18 cellular contexts compared by ENCODE assay signal in genomic region chr9:136627703-136628102, GRCh38. TPM values are rescaled to one million over a fixed set of nuclear protein-coding genes. Genes with fewer than 3 reads are reported as not detected.
A peak's percentile ranks its signal among the peaks of the same experiment; 100 is the strongest.
DNase-seq lines count a peak whose midpoint lies in the region; ATAC-seq and TF ChIP-seq lines count a peak whose summit lies in the region.
"Had no signal": no experiment of that assay in that cellular context is flagged by ENCODE, and none has a peak within 500 bp of the region (broad histone marks: within the 10 kb centered on the region; RNA-seq: fewer than 3 reads in every experiment).

No MANE protein-coding gene starts in this region.

- peaks cover 5% of the 10 kb centered on the region for H3K4me1 Mint-ChIP-seq in activated naive CD8-positive, alpha-beta T cell treated with anti-CD3 and anti-CD28 coated beads, Interleukin-2, amount 10 ng/mL, durations not matched to agents 7 days and 5 days
- peaks cover 2% of the 10 kb centered on the region for H3K4me1 Mint-ChIP-seq in activated naive CD8-positive, alpha-beta T cell treated with anti-CD3 and anti-CD28 coated beads, Interleukin-2, amount 50 U/mL, for 24 hours
- H3K4me1 Mint-ChIP-seq in nephron (peaks cover 19% of the 10 kb centered on the region), type B pancreatic cell (ENCODE audit: unreplicated experiment) (peaks cover 11% of the 10 kb centered on the region)
- H3K4me1 Mint-ChIP-seq: CD8-positive, alpha-beta memory T cell had no signal

- H3K4me3 ChIP-seq in body of pancreas (no peak overlapping the region), prostate gland (no peak overlapping the region)
- H3K4me3 ChIP-seq: GM23338, PC-9 had no signal

- no peak overlapping the region for H3K4me3 Mint-ChIP-seq in activated naive CD8-positive, alpha-beta T cell treated with anti-CD3 and anti-CD28 coated beads, Interleukin-2, amount 10 ng/mL, durations not matched to agents 7 days and 5 days
- no peak overlapping the region for H3K4me3 Mint-ChIP-seq in activated naive CD8-positive, alpha-beta T cell treated with anti-CD3 and anti-CD28 coated beads, Interleukin-2, amount 50 U/mL, for 24 hours
- peak overlapping the region in 1 of 3 experiments; percentile 43 for H3K4me3 Mint-ChIP-seq in nephron
- H3K4me3 Mint-ChIP-seq in type B pancreatic cell, result peak overlapping the region; percentile 44
- H3K4me3 Mint-ChIP-seq: CD8-positive, alpha-beta memory T cell; GM23338 had no signal

- peak overlapping the region in 3 of 4 donors; percentile 63 to 80 (median 79) for H3K27ac ChIP-seq in body of pancreas
- H3K27ac ChIP-seq in prostate gland, result no peak overlapping the region
- H3K27ac ChIP-seq: 22Rv1, PC-9 had no signal

- H3K36me3 Mint-ChIP-seq in activated naive CD8-positive, alpha-beta T cell treated with anti-CD3 and anti-CD28 coated beads, Interleukin-2, amount 10 ng/mL, durations not matched to agents 7 days and 5 days, result no peaks in the 10 kb centered on the region
- no peaks in the 10 kb centered on the region for H3K36me3 Mint-ChIP-seq in activated naive CD8-positive, alpha-beta T cell treated with anti-CD3 and anti-CD28 coated beads, Interleukin-2, amount 50 U/mL, for 24 hours (ENCODE audit: low read depth)
- H3K36me3 Mint-ChIP-seq in nephron (ENCODE audit: low read depth), result no peaks in the 10 kb centered on the region
- H3K36me3 Mint-ChIP-seq in type B pancreatic cell, result no peaks in the 10 kb centered on the region
- H3K36me3 Mint-ChIP-seq: CD8-positive, alpha-beta memory T cell had no signal

- intact Hi-C loops in body of pancreas (cut with DNase I) (loop anchor here (2.0 to 5.0 kb wide), 2 partner anchors 85 to 137 kb away; no protein-coding TSS in a partner anchor), prostate gland (cut with DNase I) (no loop called here)

- H3K9me3 ChIP-seq in body of pancreas, result no peaks in the 10 kb centered on the region
- no peaks in the 10 kb centered on the region for H3K9me3 ChIP-seq in prostate gland

- no peaks in the 10 kb centered on the region for H3K9me3 Mint-ChIP-seq in activated naive CD8-positive, alpha-beta T cell treated with anti-CD3 and anti-CD28 coated beads, Interleukin-2, amount 10 ng/mL, durations not matched to agents 7 days and 5 days
- H3K9me3 Mint-ChIP-seq in activated naive CD8-positive, alpha-beta T cell treated with anti-CD3 and anti-CD28 coated beads, Interleukin-2, amount 50 U/mL, for 24 hours, result no peaks in the 10 kb centered on the region
- no peaks in the 10 kb centered on the region for H3K9me3 Mint-ChIP-seq in nephron
- no peaks in the 10 kb centered on the region for H3K9me3 Mint-ChIP-seq in type B pancreatic cell
- H3K9me3 Mint-ChIP-seq: CD8-positive, alpha-beta memory T cell; GM23338 had no signal

- no peak overlapping the region for H3K27ac Mint-ChIP-seq in activated naive CD8-positive, alpha-beta T cell treated with anti-CD3 and anti-CD28 coated beads, Interleukin-2, amount 10 ng/mL, durations not matched to agents 7 days and 5 days
- H3K27ac Mint-ChIP-seq in activated naive CD8-positive, alpha-beta T cell treated with anti-CD3 and anti-CD28 coated beads, Interleukin-2, amount 50 U/mL, for 24 hours, result no peak overlapping the region
- H3K27ac Mint-ChIP-seq in nephron, result peak overlapping the region in 2 of 3 experiments; percentile 72 to 74
- H3K27ac Mint-ChIP-seq in type B pancreatic cell, result no peak overlapping the region
- H3K27ac Mint-ChIP-seq: GM23338 had no signal

- TF ChIP-seq CTCF in body of pancreas (IDR thresholded peaks at IDR 0.05) (no peak), nephron (IDR thresholded peaks at IDR 0.05; ENCODE audit: unreplicated experiment in 3 of 3) (no peak), type B pancreatic cell (conservative IDR thresholded peaks at IDR 0.05) (no peak), prostate gland (IDR thresholded peaks at IDR 0.05) (no peak)

- no peaks in the 10 kb centered on the region for H3K36me3 ChIP-seq in body of pancreas (replicated peaks in 1 of 2; ENCODE audit: insufficient read depth in 1 of 2, low read depth in 2 of 2)
- H3K36me3 ChIP-seq in prostate gland, result no peaks in the 10 kb centered on the region

- no peak for ATAC-seq in activated naive CD8-positive, alpha-beta T cell treated with anti-CD3 and anti-CD28 coated beads, Interleukin-2, amount 10 ng/mL, durations not matched to agents 7 days and 5 days (ENCODE audit: low read depth)
- ATAC-seq in activated naive CD8-positive, alpha-beta T cell treated with anti-CD3 and anti-CD28 coated beads, Interleukin-2, amount 50 U/mL, for 24 hours, result no peak
- no peak for ATAC-seq in body of pancreas

- peak; percentile 32 for DNase-seq in activated naive CD8-positive, alpha-beta T cell treated with anti-CD3 and anti-CD28 coated beads, Interleukin-2, amount 10 ng/mL, durations not matched to agents 7 days and 5 days
- DNase-seq in activated naive CD8-positive, alpha-beta T cell treated with anti-CD3 and anti-CD28 coated beads, Interleukin-2, amount 50 U/mL, for 24 hours, result no peak
- DNase-seq in body of pancreas, result no peak
- DNase-seq in type B pancreatic cell (ENCODE audit: extremely low spot score, unreplicated experiment), result no peak
- no peak for DNase-seq in NOMO-1 (lab: John Stamatoyannopoulos, UW; ENCODE audit: unreplicated experiment in 2 of 2)
- no peak for DNase-seq in activated CD4-positive, alpha-beta T cell treated with anti-CD3 and anti-CD28 coated beads for 48 hours
- no peak for DNase-seq in prostate gland (ENCODE audit: low spot score)
- DNase-seq: GDM1, KBM-7, NCI-H1436, NCI-H2029 treated with DMSO at 0.1 percent for 48 hours, NCI-H510A, NCI-H774, PC-9 had no signal

- peaks cover 69% of the 10 kb centered on the region for H3K4me1 ChIP-seq in body of pancreas
- peaks cover 7% of the 10 kb centered on the region for H3K4me1 ChIP-seq in prostate gland (replicated peaks)

- H3K27me3 ChIP-seq in body of pancreas, result no peaks in the 10 kb centered on the region
- H3K27me3 ChIP-seq in prostate gland (replicated peaks; ENCODE audit: insufficient read depth), result no peaks in the 10 kb centered on the region

- 81 to 82% methylated on average over 7 to 15 of the region's 17 CpGs for WGBS in body of pancreas, 2 donors
- WGBS in prostate gland, result 75% methylated on average over 17 of the region's 17 CpGs

- POLR2A ChIA-PET in activated naive CD8-positive, alpha-beta T cell treated with anti-CD3 and anti-CD28 coated beads, Interleukin-2, amount 10 ng/mL, durations not matched to agents 7 days and 5 days (lab: Charles Lee), result interaction anchor here (0.8 kb wide), 1 partner anchor 140 kb away, joined by 3 read pairs; no protein-coding TSS in a partner anchor

- TF ChIP-seq POLR2A in body of pancreas (IDR thresholded peaks at IDR 0.05) (no peak), prostate gland (IDR thresholded peaks at IDR 0.05) (no peak)

- H3K27me3 Mint-ChIP-seq in activated naive CD8-positive, alpha-beta T cell treated with anti-CD3 and anti-CD28 coated beads, Interleukin-2, amount 10 ng/mL, durations not matched to agents 7 days and 5 days, result no peaks in the 10 kb centered on the region
- H3K27me3 Mint-ChIP-seq in activated naive CD8-positive, alpha-beta T cell treated with anti-CD3 and anti-CD28 coated beads, Interleukin-2, amount 50 U/mL, for 24 hours, result peaks cover 6% of the 10 kb centered on the region
- H3K27me3 Mint-ChIP-seq in nephron (ENCODE audit: low read depth) (peaks cover 12% of the 10 kb centered on the region), type B pancreatic cell (no peaks in the 10 kb centered on the region)

RNA-seq across cellular contexts. Expression of gene EGFL7, which starts 35.0 kb away (rescaled TPM):
- total RNA-seq in activated naive CD8-positive, alpha-beta T cell treated with anti-CD3 and anti-CD28 coated beads, Interleukin-2, amount 10 ng/mL, durations not matched to agents 7 days and 5 days, result 1 to 10 TPM in 1 of 2 experiments, under 1 TPM in 1; 1.00 to 1.1 TPM
- total RNA-seq in body of pancreas, result 10 to 100 TPM; 14.8 to 47.0 TPM
- 20.7 and 25.5 TPM in 2 replicates for total RNA-seq in type B pancreatic cell (ENCODE audit: low replicate concordance)
- total RNA-seq in prostate gland, result 100 to 1,000 TPM in 1 of 2 donors, 10 to 100 TPM in 1; 49.3 to 118 TPM

RNA-seq across cellular contexts. Expression of gene AGPAT2, which starts 59.6 kb away (rescaled TPM):
- total RNA-seq in activated naive CD8-positive, alpha-beta T cell treated with anti-CD3 and anti-CD28 coated beads, Interleukin-2, amount 10 ng/mL, durations not matched to agents 7 days and 5 days, result 10 to 100 TPM; 21.6 to 24.8 TPM
- total RNA-seq in body of pancreas (100 to 1,000 TPM in 1 of 2 donors, 10 to 100 TPM in 1; 94.2 to 275 TPM), type B pancreatic cell (ENCODE audit: low replicate concordance) (47.8 and 75.3 TPM in 2 replicates), prostate gland (10 to 100 TPM; 44.9 to 50.0 TPM)

Comparison
In these comparisons a context has a peak if more than half of its experiments do, and no peak if none do; other contexts are left out.
1. H3K27ac Mint-ChIP-seq: peak in nephron (2 of 3); none in activated naive CD8-positive, alpha-beta T cell treated with anti-CD3 and anti-CD28 coated beads, Interleukin-2, amount 10 ng/mL, durations not matched to agents 7 days and 5 days (single experiment), activated naive CD8-positive, alpha-beta T cell treated with anti-CD3 and anti-CD28 coated beads, Interleukin-2, amount 50 U/mL, for 24 hours (single experiment) and type B pancreatic cell (single experiment).
2. H3K27ac ChIP-seq: peak in body of pancreas (3 of 4); none in prostate gland (0 of 2).
3. RNA of gene EGFL7, which starts 35.0 kb away (total RNA-seq): 49.3 to 118 TPM in prostate gland, 14.8 to 47.0 TPM in body of pancreas and 20.7 to 25.5 TPM in type B pancreatic cell; 1.00 to 1.1 TPM in activated naive CD8-positive, alpha-beta T cell treated with anti-CD3 and anti-CD28 coated beads, Interleukin-2, amount 10 ng/mL, durations not matched to agents 7 days and 5 days; every median in the first group is over 4 times any median in the second.